ENCODE assay signal across 15 cellular contexts in genomic region chr6:163367388-163368183, GRCh38. TPM values are rescaled to one million over a fixed set of nuclear protein-coding genes. Genes with fewer than 3 reads are reported as not detected.
A peak's percentile ranks its signal among the peaks of the same experiment; 100 is the strongest.
DNase-seq lines count a peak whose midpoint lies in the region; ATAC-seq and TF ChIP-seq lines count a peak whose summit lies in the region.
"Had no signal": no experiment of that assay in that cellular context is flagged by ENCODE, and none has a peak within 500 bp of the region (broad histone marks: within the 10 kb centered on the region; RNA-seq: fewer than 3 reads in every experiment).

No MANE protein-coding gene starts in this region.

- H4K5ac ChIP-seq in H9 (ENCODE audit: insufficient read length, low read depth, low read length) = no peak overlapping the region

- no peaks in the 10 kb centered on the region for H3K23me2 ChIP-seq in H9 (ENCODE audit: insufficient read length, low read depth, low read length, poor library complexity, severe bottlenecking)

- H3K36me3 Mint-ChIP-seq in H9 (ENCODE audit: insufficient read depth in 1 of 3, low read depth in 3 of 3) = no peaks in the 10 kb centered on the region
- H3K36me3 Mint-ChIP-seq: CD8-positive, alpha-beta memory T cell had no signal

- H3K27me3 Mint-ChIP-seq in H9 (ENCODE audit: low read depth) = no peaks in the 10 kb centered on the region; the same call in 1 of the 2 replicates

- no peak overlapping the region for H3K4me3 ChIP-seq in upper lobe of right lung

- H3K4me3 Mint-ChIP-seq in H9 = no peak overlapping the region
- H3K4me3 Mint-ChIP-seq: CD8-positive, alpha-beta memory T cell had no signal

- H3K4me1 ChIP-seq in H9 (ENCODE audit: insufficient read depth, low read length) (peaks cover 2% of the 10 kb centered on the region; the same call in 1 of the 2 replicates), upper lobe of right lung (no peaks in the 10 kb centered on the region)
- H3K4me1 ChIP-seq: BE2C had no signal

- no CpG with 5 or more reads among the region's 7 CpGs for WGBS in H9 (ENCODE audit: extremely low coverage, insufficient read length, low lambda C conversion rate)

- H3K79me1 ChIP-seq in H9 (ENCODE audit: insufficient read depth, low read depth, low read length, poor library complexity, severe bottlenecking) = no peaks in the 10 kb centered on the region

- H2BK20ac ChIP-seq in H9 (ENCODE audit: low read depth, low read length, poor library complexity, severe bottlenecking) = no peak overlapping the region

- H3K4ac ChIP-seq in H9 (ENCODE audit: low read depth, low read length) = no peak overlapping the region

- H3K27ac ChIP-seq in H9 (ENCODE audit: insufficient read length, low read depth, low read length) (no peak overlapping the region), upper lobe of right lung (peak overlapping the region; percentile 42)

- ATAC-seq in upper lobe of right lung (peak; percentile 97), GM18907 (IDR thresholded peaks at IDR 0.05; ENCODE audit: unreplicated experiment) (no peak)

- no peak overlapping the region for H2AK5ac ChIP-seq in H9 (ENCODE audit: insufficient read length, low read length)

- no peak overlapping the region for H2BK5ac ChIP-seq in H9 (ENCODE audit: insufficient read length, low read length)

- no peak overlapping the region for H3K18ac ChIP-seq in H9 (ENCODE audit: insufficient read length, low read depth, low read length)

- intact Hi-C loops in upper lobe of right lung (cut with DNase I) = no loop called here

- peaks cover 5 to 7% of the 10 kb centered on the region in 2 experiments for H3K4me1 Mint-ChIP-seq in H9

- H3T11ph ChIP-seq in H9 (ENCODE audit: low read length) = no peak overlapping the region

- no peaks in the 10 kb centered on the region for H3K79me2 ChIP-seq in H9 (ENCODE audit: insufficient read depth, low read length)

- no peak overlapping the region for H3K23ac ChIP-seq in H9 (ENCODE audit: insufficient read length, low read depth, low read length)

- H3K14ac ChIP-seq in H9 (ENCODE audit: insufficient read depth, low read length) = peak overlapping the region; percentile 72; the same call in 1 of the 2 replicates

- H4K8ac ChIP-seq in H9 (replicated peaks; ENCODE audit: insufficient read length, low read depth, low read length) = no peak overlapping the region

- H3K27ac Mint-ChIP-seq in H9 = no peak overlapping the region
- H3K27ac Mint-ChIP-seq: CD8-positive, alpha-beta memory T cell had no signal

- no peak overlapping the region for H4K91ac ChIP-seq in H9 (ENCODE audit: insufficient read length, low read depth, low read length)

- no peak overlapping the region for H2BK120ac ChIP-seq in H9 (ENCODE audit: low read depth, low read length, poor library complexity, severe bottlenecking)

- DNase-seq in H9 = no peak
- peak; percentile 23 for DNase-seq in astrocyte of the hippocampus (ENCODE audit: low read depth, low spot score)
- peak; percentile 35 for DNase-seq in left kidney (ENCODE audit: low read depth, low spot score)
- DNase-seq in upper lobe of right lung = peak; percentile 74
- no peak for DNase-seq in SK-N-DZ (ENCODE audit: low spot score)
- no peak for DNase-seq in activated CD8-positive, alpha-beta memory T cell treated with anti-CD3 and anti-CD28 coated beads, Interleukin-2, amount 50 U/mL, for 4 hours
- DNase-seq: BE2C; CD8-positive, alpha-beta memory T cell; KBM-7; NCI-H1048; NCI-H146; NCI-H2081 treated with DMSO at 0.1 percent for 48 hours; NCI-H226; NCI-H774 had no signal

- no peaks in the 10 kb centered on the region for H3K36me3 ChIP-seq in upper lobe of right lung
- H3K36me3 ChIP-seq: BE2C had no signal

- no peak overlapping the region for H3K9ac ChIP-seq in H9 (ENCODE audit: extremely low read depth, insufficient read length, low read length)

- no peak overlapping the region for H2BK12ac ChIP-seq in H9 (ENCODE audit: insufficient read length, low read depth, low read length)

- no peaks in the 10 kb centered on the region for H3K9me3 Mint-ChIP-seq in H9
- H3K9me3 Mint-ChIP-seq: CD8-positive, alpha-beta memory T cell had no signal

- no peak overlapping the region for H3K56ac ChIP-seq in H9 (ENCODE audit: insufficient read length, low read depth, low read length)

- H3K9me3 ChIP-seq in H9 (ENCODE audit: control insufficient read depth, low read depth, low read length) (no peaks in the 10 kb centered on the region), upper lobe of right lung (no peaks in the 10 kb centered on the region)
- H3K9me3 ChIP-seq: BE2C had no signal

- TF ChIP-seq CTCF in H9 (conservative IDR thresholded peaks at IDR 0.05) = no peak
- TF ChIP-seq CTCF in upper lobe of right lung (IDR thresholded peaks at IDR 0.05) = no peak

- no peak overlapping the region for H3K4me2 ChIP-seq in H9 (ENCODE audit: insufficient read depth, insufficient read length, low read length)

- H4K20me1 ChIP-seq in H9 (ENCODE audit: control insufficient read depth, insufficient read depth, insufficient read length) = no peaks in the 10 kb centered on the region

- H2BK15ac ChIP-seq in H9 (ENCODE audit: low read depth, low read length) = no peak overlapping the region

- H2AFZ ChIP-seq in H9 (ENCODE audit: low read length) = no peak overlapping the region

- no peaks in the 10 kb centered on the region for H3K27me3 ChIP-seq in H9 (ENCODE audit: insufficient read depth, low read length)
- H3K27me3 ChIP-seq in upper lobe of right lung = no peaks in the 10 kb centered on the region
- H3K27me3 ChIP-seq: BE2C had no signal

RNA-seq across cellular contexts. Expression of gene QKI, which starts 46.9 kb away (rescaled TPM):
- total RNA-seq in H9 (2021) (176 TPM in 2 replicates), upper lobe of right lung (234 TPM)
- polyA plus RNA-seq in SK-N-DZ (2014; cell fraction: cytosol; rRNA removed) = 42.2 and 62.3 TPM in 2 replicates
- 20.7 and 39.8 TPM in 2 replicates for polyA plus RNA-seq in SK-N-DZ (2014; cell fraction: nucleus; rRNA removed)

Comparison
In these comparisons a context has a peak if more than half of its experiments do, and no peak if none do; other contexts are left out.
1. DNase-seq: peak in astrocyte of the hippocampus (single experiment), left kidney (single experiment) and upper lobe of right lung (single experiment); none in H9 (single experiment), SK-N-DZ (single experiment) and activated CD8-positive, alpha-beta memory T cell treated with anti-CD3 and anti-CD28 coated beads, Interleukin-2, amount 50 U/mL, for 4 hours (single experiment).